In genomic region chr2:54483426-54483825, GRCh38 we compare ENCODE assay signal across 11 cellular contexts. TPM values are rescaled to one million over a fixed set of nuclear protein-coding genes. Genes with fewer than 3 reads are reported as not detected.
DNase-seq lines count a peak whose midpoint lies in the region; ATAC-seq and TF ChIP-seq lines count a peak whose summit lies in the region.
"Had no signal": no experiment of that assay in that cellular context is flagged by ENCODE, and none has a peak within 500 bp of the region (broad histone marks: within the 10 kb centered on the region; RNA-seq: fewer than 3 reads in every experiment).

No MANE protein-coding gene starts in this region.

- H3K36me3 ChIP-seq in rectal smooth muscle tissue (ENCODE audit: control insufficient read depth, insufficient read depth, low read length): no peaks in the 10 kb centered on the region

- no peak overlapping the region for H3K9ac ChIP-seq in rectal smooth muscle tissue (ENCODE audit: low read length)

- TF ChIP-seq CTCF in fibroblast of villous mesenchyme (IDR thresholded peaks at IDR 0.05; ENCODE audit: insufficient read depth, low read depth, low read length): no peak
- TF ChIP-seq CTCF in GM10266 (IDR thresholded peaks at IDR 0.05; ENCODE audit: control insufficient read depth, insufficient read depth, low read depth, missing control alignments): no peak

- H3K27ac ChIP-seq in rectal smooth muscle tissue (ENCODE audit: low read depth, low read length): no peak overlapping the region

- DNase-seq in Daoy (ENCODE audit: low read depth) (peak; percentile 85), T1000 (lab: John Stamatoyannopoulos, UW) (peak; percentile 56), fibroblast of villous mesenchyme (ENCODE audit: low read depth) (peak; percentile 62), activated gamma-delta T cell (lab: John Stamatoyannopoulos, UW) (no peak), GM10266 (ENCODE audit: extremely low spot score) (no peak)
- no peak for DNase-seq in stimulated activated CD4-positive, alpha-beta T cell treated with anti-CD3 and anti-CD28 coated beads, Interleukin-4, amount 100 ng/mL, for 24 hours
- DNase-seq: activated CD4-positive, alpha-beta T cell treated with anti-CD3 and anti-CD28 coated beads for 1 hour; activated naive CD8-positive, alpha-beta T cell treated with anti-CD3 and anti-CD28 coated beads, Interleukin-2, amount 50 U/mL, for 24 hours; NCI-H748 treated with DMSO at 0.1 percent for 48 hours had no signal

- peaks cover 41% of the 10 kb centered on the region for H3K4me1 ChIP-seq in rectal smooth muscle tissue (ENCODE audit: control insufficient read depth, insufficient read depth, low read length)

- no peaks in the 10 kb centered on the region for H3K27me3 ChIP-seq in rectal smooth muscle tissue (ENCODE audit: control insufficient read depth, insufficient read depth, low read length)

- no peak for ATAC-seq in GM21528 (IDR thresholded peaks at IDR 0.05; ENCODE audit: low FRiP score, unreplicated experiment)
- ATAC-seq: activated naive CD8-positive, alpha-beta T cell treated with anti-CD3 and anti-CD28 coated beads, Interleukin-2, amount 50 U/mL, for 24 hours had no signal

- H3K4me3 ChIP-seq in fibroblast of villous mesenchyme (ENCODE audit: low read depth, low read length): no peak overlapping the region
- peak overlapping the region; percentile 27 for H3K4me3 ChIP-seq in rectal smooth muscle tissue (ENCODE audit: low read length)

RNA-seq across cellular contexts. Expression of gene SPTBN1, which starts 27.3 kb away (rescaled TPM):
- total RNA-seq in Daoy (2014; rRNA removed; shearing (Covaris generic)): 138 and 154 TPM in 2 replicates
- total RNA-seq in fibroblast of villous mesenchyme: 181 and 200 TPM in 2 replicates

Comparison
In these comparisons a context has a peak if more than half of its experiments do, and no peak if none do; other contexts are left out.
1. DNase-seq: peak in Daoy (single experiment), T1000 (single experiment) and fibroblast of villous mesenchyme (single experiment); none in activated gamma-delta T cell (single experiment), GM10266 (single experiment) and stimulated activated CD4-positive, alpha-beta T cell treated with anti-CD3 and anti-CD28 coated beads, Interleukin-4, amount 100 ng/mL, for 24 hours (single experiment).